In genomic region chr2:179049203-179049545, GRCh38 we compare ENCODE assay signal across 8 cellular contexts. TPM values are rescaled to one million over a fixed set of nuclear protein-coding genes. Genes with fewer than 3 reads are reported as not detected.
DNase-seq lines count a peak whose midpoint lies in the region; ATAC-seq and TF ChIP-seq lines count a peak whose summit lies in the region.

No MANE protein-coding gene starts in this region.

- H3T11ph ChIP-seq in H9 (ENCODE audit: low read length), result no peak overlapping the region

- H3K27ac ChIP-seq in H9 (ENCODE audit: insufficient read length, low read depth, low read length) (no peak overlapping the region), OCI-LY7 (ENCODE audit: low read depth, low read length, poor library complexity, severe bottlenecking) (no peak overlapping the region), mucosa of rectum (ENCODE audit: low read depth in 2 of 2, low read length in 2 of 2) (no peak overlapping the region)

- H3K36me3 Mint-ChIP-seq in H9 (ENCODE audit: insufficient read depth in 1 of 3, low read depth in 3 of 3), result peaks cover 0 to 7% (median 5%) of the 10 kb centered on the region in 3 experiments; a peak in 4 of 7 replicates

- no CpG with 5 or more reads among the region's 4 CpGs for WGBS in H9 (ENCODE audit: extremely low coverage, insufficient read length, low lambda C conversion rate)

- H3K23me2 ChIP-seq in H9 (ENCODE audit: insufficient read length, low read depth, low read length, poor library complexity, severe bottlenecking), result no peaks in the 10 kb centered on the region

- H2BK15ac ChIP-seq in H9 (ENCODE audit: low read depth, low read length), result no peak overlapping the region

- H4K20me1 ChIP-seq in H9 (ENCODE audit: control insufficient read depth, insufficient read depth, insufficient read length) (no peaks in the 10 kb centered on the region), OCI-LY7 (ENCODE audit: insufficient read depth, low read length) (no peaks in the 10 kb centered on the region)

- H3K14ac ChIP-seq in H9 (ENCODE audit: insufficient read depth, low read length), result no peak overlapping the region

- no peak overlapping the region for H2BK12ac ChIP-seq in H9 (ENCODE audit: insufficient read length, low read depth, low read length)

- H3K79me1 ChIP-seq in H9 (ENCODE audit: insufficient read depth, low read depth, low read length, poor library complexity, severe bottlenecking), result no peaks in the 10 kb centered on the region

- no TSS peak for BruUV-seq in OCI-LY7 (replicated peaks; lab: Mats Ljungman, UMichigan)

- CTCF ChIA-PET in OCI-LY7 (lab: Charles Lee; ENCODE audit: unreplicated experiment), result interaction anchor here (0.9 kb wide), 1 partner anchor 18 kb away, joined by 3 read pairs; no protein-coding TSS in a partner anchor

- no peaks in the 10 kb centered on the region; the same call in 1 of the 2 replicates for H3K27me3 Mint-ChIP-seq in H9 (ENCODE audit: low read depth)

- H2AK5ac ChIP-seq in H9 (ENCODE audit: insufficient read length, low read length), result no peak overlapping the region

- H2AFZ ChIP-seq in H9 (ENCODE audit: low read length), result no peak overlapping the region
- peak overlapping the region; percentile 76; the same call in 1 of the 2 replicates for H2AFZ ChIP-seq in OCI-LY7 (ENCODE audit: low read length)

- peaks cover 21 to 22% of the 10 kb centered on the region in 2 experiments for H3K4me1 Mint-ChIP-seq in H9

- no peaks in the 10 kb centered on the region for H3K9me2 ChIP-seq in OCI-LY7 (ENCODE audit: insufficient read depth, low read length)

- DNase-seq in H9, result no peak
- peak; percentile 13 for DNase-seq in OCI-LY7 (ENCODE audit: low spot score)
- DNase-seq in retina, result no peak
- no peak for DNase-seq in RKO (ENCODE audit: low spot score)
- no peak for DNase-seq in left lobe of liver (ENCODE audit: low spot score)
- DNase-seq in H4 (ENCODE audit: low spot score), result no peak

- H3K27ac Mint-ChIP-seq in H9, result peak overlapping the region in 1 of 3 experiments; percentile 49; a peak in 3 of 7 replicates

- H3K4me3 ChIP-seq in OCI-LY7 (ENCODE audit: low read depth, low read length, poor library complexity, severe bottlenecking) (no peak overlapping the region), mucosa of rectum (ENCODE audit: low read length in 2 of 2) (peak overlapping the region; percentile 14 to 62)

- H3K36me3 ChIP-seq in OCI-LY7 (ENCODE audit: insufficient read depth, low read length) (no peaks in the 10 kb centered on the region), mucosa of rectum (ENCODE audit: control insufficient read depth in 2 of 2, insufficient read depth in 2 of 2, low read length in 2 of 2) (no peaks in the 10 kb centered on the region)

- no peak overlapping the region for H4K8ac ChIP-seq in H9 (replicated peaks; ENCODE audit: insufficient read length, low read depth, low read length)

- no peak overlapping the region for H4K5ac ChIP-seq in H9 (ENCODE audit: insufficient read length, low read depth, low read length)

- no peak overlapping the region for H3K4me3 Mint-ChIP-seq in H9

- H3K27me3 ChIP-seq in H9 (ENCODE audit: insufficient read depth, low read length) (no peaks in the 10 kb centered on the region), mucosa of rectum (ENCODE audit: control insufficient read depth in 2 of 2, insufficient read depth in 2 of 2, low read length in 2 of 2) (no peaks in the 10 kb centered on the region)

- H3K9me3 ChIP-seq in H9 (ENCODE audit: control insufficient read depth, low read depth, low read length) (no peaks in the 10 kb centered on the region), OCI-LY7 (ENCODE audit: low read length) (peaks cover 10% of the 10 kb centered on the region; the same call in 1 of the 2 replicates), mucosa of rectum (ENCODE audit: control insufficient read depth in 2 of 2, low read length in 2 of 2) (no peaks in the 10 kb centered on the region)

- H3K4me1 ChIP-seq in H9 (ENCODE audit: insufficient read depth, low read length) (peaks cover 2% of the 10 kb centered on the region; the same call in 1 of the 2 replicates), OCI-LY7 (ENCODE audit: insufficient read depth, low read length, poor library complexity, severe bottlenecking) (peaks cover 52% of the 10 kb centered on the region), mucosa of rectum (ENCODE audit: control insufficient read depth in 2 of 2, insufficient read depth in 2 of 2, low read length in 2 of 2) (peaks cover 0 to 2% of the 10 kb centered on the region in 2 donors)

- no peak overlapping the region for H3K56ac ChIP-seq in H9 (ENCODE audit: insufficient read length, low read depth, low read length)

- H4K91ac ChIP-seq in H9 (ENCODE audit: insufficient read length, low read depth, low read length), result no peak overlapping the region

- H3K18ac ChIP-seq in H9 (ENCODE audit: insufficient read length, low read depth, low read length), result no peak overlapping the region

- no peak overlapping the region for H2BK5ac ChIP-seq in H9 (ENCODE audit: insufficient read length, low read length)

- no peak overlapping the region for H3K4ac ChIP-seq in H9 (ENCODE audit: low read depth, low read length)

- H3K79me2 ChIP-seq in H9 (ENCODE audit: insufficient read depth, low read length), result no peaks in the 10 kb centered on the region
- no peaks in the 10 kb centered on the region for H3K79me2 ChIP-seq in OCI-LY7 (ENCODE audit: insufficient read depth, low read depth, low read length)

- intact Hi-C loops in OCI-LY7 (cut with micrococcal nuclease; ENCODE audit: unreplicated experiment), result no loop called here

- H3K23ac ChIP-seq in H9 (ENCODE audit: insufficient read length, low read depth, low read length), result no peak overlapping the region

- ATAC-seq in GM18517 (IDR thresholded peaks at IDR 0.05; ENCODE audit: unreplicated experiment) (peak; percentile 56), left lobe of liver (no peak)

- H2BK120ac ChIP-seq in H9 (ENCODE audit: low read depth, low read length, poor library complexity, severe bottlenecking), result no peak overlapping the region

- no peaks in the 10 kb centered on the region for H3K9me3 Mint-ChIP-seq in H9

- TF ChIP-seq CTCF in H9 (conservative IDR thresholded peaks at IDR 0.05) (no peak), OCI-LY7 (conservative IDR thresholded peaks at IDR 0.05; ENCODE audit: low read length) (no peak)

- H3K9ac ChIP-seq in H9 (ENCODE audit: extremely low read depth, insufficient read length, low read length), result no peak overlapping the region
- H3K9ac ChIP-seq in mucosa of rectum (ENCODE audit: low read depth in 1 of 2, low read length in 2 of 2), result peak overlapping the region in 1 of 2 donors; percentile 36

- H3K4me2 ChIP-seq in H9 (ENCODE audit: insufficient read depth, insufficient read length, low read length), result peak overlapping the region; percentile 8
- peak overlapping the region; percentile 30 for H3K4me2 ChIP-seq in OCI-LY7 (ENCODE audit: low read length)

- no peak overlapping the region for H2BK20ac ChIP-seq in H9 (ENCODE audit: low read depth, low read length, poor library complexity, severe bottlenecking)

- POLR2A ChIA-PET in OCI-LY7 (lab: Charles Lee), result interaction anchor here (0.6 to 4.6 kb wide), 8 partner anchors 10 to 1932 kb away, joined by 3 to 26 read pairs (median 6); no protein-coding TSS in a partner anchor

RNA-seq across cellular contexts. Expression of gene CCDC141, which starts 0.8 kb away (rescaled TPM):
- total RNA-seq in H9 (2021) (0.83 and 1.0 TPM in 2 replicates), OCI-LY7 (2022) (0.07 and 0.32 TPM in 2 replicates), left lobe of liver (0.38 TPM)
- total RNA-seq in OCI-LY7 (2014; rRNA removed; shearing (Covaris generic)), result 0.15 TPM in 1 of 2 replicates, not detected in the other
- total RNA-seq in H4 (2014; rRNA removed; shearing (Covaris generic)), result 0.02 TPM in 1 of 2 replicates, not detected in the other
